Comparison of ENCODE assay signal across 2 cellular contexts in genomic region chr3:113698213-113698742, GRCh38.
TF ChIP-seq lines count a peak whose summit lies in the region.

No MANE protein-coding gene starts in this region.

TF ChIP-seq in SK-N-SH, 30 proteins besides CTCF, POLR2A, EP300 and RAD21 (continued from another document):
- TF ChIP-seq TEAD4 (IDR thresholded peaks at IDR 0.05; ENCODE audit: borderline replicate concordance, insufficient read depth), result no peak
- TF ChIP-seq TCF12 (IDR thresholded peaks at IDR 0.05), result no peak
- no peak for TF ChIP-seq FOXM1 (IDR thresholded peaks at IDR 0.05; ENCODE audit: low read depth)
- no peak for TF ChIP-seq EZH2phosphoT487 (IDR thresholded peaks at IDR 0.05; ENCODE audit: borderline replicate concordance, low read depth)
- TF ChIP-seq TAF1 (IDR thresholded peaks at IDR 0.05; ENCODE audit: borderline replicate concordance, low read depth, low read length), result no peak
- no peak for TF ChIP-seq PBX3 (IDR thresholded peaks at IDR 0.05)
- TF ChIP-seq IRF3 (IDR thresholded peaks at IDR 0.05; ENCODE audit: low read depth, low read length), result no peak
- no peak for TF ChIP-seq NRF1 (IDR thresholded peaks at IDR 0.05; ENCODE audit: low read depth, low read length)
- TF ChIP-seq USF2 (IDR thresholded peaks at IDR 0.05; ENCODE audit: borderline replicate concordance, low read depth, low read length), result no peak
- TF ChIP-seq NFIC (IDR thresholded peaks at IDR 0.05; ENCODE audit: borderline replicate concordance), result no peak
- no peak for TF ChIP-seq JUND (IDR thresholded peaks at IDR 0.05)
- TF ChIP-seq GABPA (IDR thresholded peaks at IDR 0.05; ENCODE audit: low read depth), result no peak
TF ChIP-seq in SK-N-SH: peak in this region for 0.

TF ChIP-seq in SK-N-SH treated with all-trans-retinoic acid at 6 μM for 48 hours, 23 proteins besides CTCF, POLR2A, EP300 and RAD21 (continued from another document):
- TF ChIP-seq OSR1 (CRISPR knock-in tag; IDR thresholded peaks at IDR 0.05) (no peak), ARNTL (CRISPR knock-in tag; IDR thresholded peaks at IDR 0.05; ENCODE audit: borderline replicate concordance, low read depth) (no peak)
